20 cellular contexts compared by ENCODE assay signal in genomic region chr1:6456800-6457466, GRCh38. TPM values are rescaled to one million over a fixed set of nuclear protein-coding genes. Genes with fewer than 3 reads are reported as not detected.
"Had no signal": no experiment of that assay in that cellular context is flagged by ENCODE, and none has a peak within 500 bp of the region (broad histone marks: within the 10 kb centered on the region; RNA-seq: fewer than 3 reads in every experiment).

No MANE protein-coding gene starts in this region.

- H3K79me2 ChIP-seq: hepatocyte had no signal

- H3K27me3 ChIP-seq: hepatocyte had no signal

- H3K27ac ChIP-seq: hepatocyte, left ventricle myocardium inferior, stomach, thoracic aorta had no signal

- DNase-seq: activated CD4-positive, alpha-beta T cell treated with anti-CD3 and anti-CD28 coated beads, Interleukin-2, amount 50 U/mL, for 4 hours; activated CD4-positive, CD25-positive, alpha-beta regulatory T cell treated with anti-CD3 and anti-CD28 coated beads, Interleukin-2, amount 50 U/mL, for 72 hours; activated CD8-positive, alpha-beta memory T cell treated with anti-CD3 and anti-CD28 coated beads, Interleukin-2, amount 10 ng/mL, durations not matched to agents 7 days and 5 days; activated gamma-delta T cell treated with Interleukin-2 at 50 U/mL for 16 hours; activated T-cell treated with anti-CD3 and anti-CD28 coated beads, Interleukin-2, amount 50 U/mL, for 4 hours; central memory CD4-positive, alpha-beta T cell; cortex of kidney; effector CD8-positive, alpha-beta T cell; erythroblast; left ventricle myocardium inferior; mesenchymal stem cell; retina; stimulated activated CD4-positive, alpha-beta T cell treated with anti-CD3 and anti-CD28 coated beads, Interleukin-15, amount 100 ng/mL, for 24 hours; stimulated activated CD4-positive, alpha-beta T cell treated with anti-CD3 and anti-CD28 coated beads, Interleukin-4, amount 100 ng/mL, for 24 hours; stomach had no signal

- FAIRE-seq: kidney had no signal

- H3K4me3 ChIP-seq: hepatocyte, left ventricle myocardium inferior, stomach, thoracic aorta had no signal

- ATAC-seq: activated CD8-positive, alpha-beta memory T cell treated with anti-CD3 and anti-CD28 coated beads, Interleukin-2, amount 10 ng/mL, durations not matched to agents 7 days and 5 days; activated T-cell treated with anti-CD3 and anti-CD28 coated beads, Interleukin-2, amount 50 U/mL, for 4 hours had no signal

- H3K4me2 ChIP-seq: hepatocyte had no signal

- H3K27ac Mint-ChIP-seq: activated CD8-positive, alpha-beta memory T cell treated with anti-CD3 and anti-CD28 coated beads, Interleukin-2, amount 10 ng/mL, durations not matched to agents 7 days and 5 days had no signal

- H2AFZ ChIP-seq: hepatocyte had no signal

- H3K9me3 ChIP-seq: left ventricle myocardium inferior, stomach, thoracic aorta had no signal

- H3K4me3 Mint-ChIP-seq: activated CD8-positive, alpha-beta memory T cell treated with anti-CD3 and anti-CD28 coated beads, Interleukin-2, amount 10 ng/mL, durations not matched to agents 7 days and 5 days; activated T-cell treated with anti-CD3 and anti-CD28 coated beads, Interleukin-2, amount 50 U/mL, for 4 hours; T-helper 2 cell treated with Interferon-gamma antibody and Interleukin-4, amounts not matched to agents 5 μg/mL and 100 μg/mL, for 36 hours had no signal

- H3K9me3 Mint-ChIP-seq: activated T-cell treated with anti-CD3 and anti-CD28 coated beads, Interleukin-2, amount 50 U/mL, for 4 hours; T-helper 2 cell treated with Interferon-gamma antibody and Interleukin-4, amounts not matched to agents 5 μg/mL and 100 μg/mL, for 36 hours had no signal

RNA-seq across cellular contexts. Expression of gene ESPN, which starts 32.4 kb away (rescaled TPM):
- total RNA-seq: thoracic aorta had no signal

RNA-seq across cellular contexts. Expression of gene HES2, which starts 37.2 kb away (rescaled TPM):
- total RNA-seq: activated T-cell treated with anti-CD3 and anti-CD28 coated beads, Interleukin-2, amount 50 U/mL, for 4 hours; left ventricle myocardium inferior; skeletal muscle tissue; thoracic aorta had no signal
